20 cellular contexts compared by ENCODE assay signal in genomic region chr14:77105554-77105953, GRCh38. TPM values are rescaled to one million over a fixed set of nuclear protein-coding genes. Genes with fewer than 3 reads are reported as not detected.
DNase-seq lines count a peak whose midpoint lies in the region; ATAC-seq, FAIRE-seq and TF ChIP-seq lines count a peak whose summit lies in the region.
"Had no signal": no experiment of that assay in that cellular context is flagged by ENCODE, and none has a peak within 500 bp of the region (broad histone marks: within the 10 kb centered on the region; RNA-seq: fewer than 3 reads in every experiment).

No MANE protein-coding gene starts in this region.

- 46 to 49% methylated on average over 2 of the region's 2 CpGs for WGBS in heart right ventricle, 2 donors
- 52% methylated on average over 2 of the region's 2 CpGs for WGBS in esophagus muscularis mucosa

- H3K4me3 ChIP-seq in heart right ventricle = no peak overlapping the region
- no peak overlapping the region for H3K4me3 ChIP-seq in esophagus muscularis mucosa
- no peak overlapping the region for H3K4me3 ChIP-seq in parathyroid adenoma (ENCODE audit: low read depth, low read length)
- H3K4me3 ChIP-seq: lower lobe of right lung had no signal

- H3K27ac ChIP-seq in heart right ventricle (peak overlapping the region in 9 of 10 donors; percentile 4 to 99 (median 77)), esophagus muscularis mucosa (replicated peaks in 1 of 4) (peak overlapping the region; percentile 61 to 98 (median 97)), parathyroid adenoma (peak overlapping the region; percentile 78)
- H3K27ac ChIP-seq: lower lobe of right lung had no signal

- H3K36me3 Mint-ChIP-seq in type B pancreatic cell = peaks cover 18% of the 10 kb centered on the region
- H3K36me3 Mint-ChIP-seq: natural killer cell had no signal

- intact Hi-C loops in heart right ventricle (cut with DNase I) (loop anchor here in 1 of 10 donors (10.0 kb wide), 1 partner anchor 209 kb away; no protein-coding TSS in a partner anchor), cardiac septum (cut with DNase I) (no loop called here), esophagus muscularis mucosa (cut with DNase I) (no loop called here)

- FAIRE-seq in H54 (lab: Jason Lieb, UNC) = no peak

- H3K27me3 ChIP-seq in heart right ventricle (no peaks in the 10 kb centered on the region), esophagus muscularis mucosa (no peaks in the 10 kb centered on the region), parathyroid adenoma (ENCODE audit: control insufficient read depth, insufficient read depth, low read length) (no peaks in the 10 kb centered on the region)

- H3K4me3 Mint-ChIP-seq in type B pancreatic cell = no peak overlapping the region
- H3K4me3 Mint-ChIP-seq: activated B cell treated with CpG ODN at 0.5 μM for 24 hours; CD4-positive, alpha-beta T cell; natural killer cell had no signal

- DNase-seq in heart right ventricle (no peak), cardiac septum (ENCODE audit: low spot score) (no peak), esophagus muscularis mucosa (ENCODE audit: extremely low spot score) (no peak), type B pancreatic cell (ENCODE audit: extremely low spot score, unreplicated experiment) (no peak), H54 (ENCODE audit: insufficient read length, low spot score) (no peak)
- DNase-seq: activated B cell treated with CpG ODN at 0.5 μM for 24 hours; CD4-positive, alpha-beta T cell; dermis blood vessel endothelial cell; EL; lower lobe of right lung; natural killer cell; NCI-H1694; NCI-H524 treated with DMSO at 0.1 percent for 48 hours; stimulated activated CD8-positive, alpha-beta memory T cell treated with anti-CD3 and anti-CD28 coated beads, Interleukin-4, amount 100 ng/mL, for 48 hours; SW 1271 had no signal

- H3K4me2 ChIP-seq in parathyroid adenoma (ENCODE audit: low read length) = peak overlapping the region; percentile 15

- H3K4me1 ChIP-seq in heart right ventricle (peaks cover 5 to 96% (median 66%) of the 10 kb centered on the region in 9 donors), esophagus muscularis mucosa (peaks cover 70 to 98% (median 92%) of the 10 kb centered on the region in 4 donors), parathyroid adenoma (peaks cover 28% of the 10 kb centered on the region)

- H3K27ac Mint-ChIP-seq in type B pancreatic cell = peak overlapping the region; percentile 66
- H3K27ac Mint-ChIP-seq: activated B cell treated with CpG ODN at 0.5 μM for 24 hours; CD4-positive, alpha-beta T cell; natural killer cell had no signal

- H3K79me2 ChIP-seq in parathyroid adenoma = peaks cover 41% of the 10 kb centered on the region

- H3K36me3 ChIP-seq in heart right ventricle (peaks cover 0 to 53% (median 18%) of the 10 kb centered on the region in 9 donors), esophagus muscularis mucosa (peaks cover 5 to 52% (median 39%) of the 10 kb centered on the region in 4 donors), parathyroid adenoma (ENCODE audit: control insufficient read depth, insufficient read depth, low read length) (no peaks in the 10 kb centered on the region)

- no peaks in the 10 kb centered on the region for H3K9me3 ChIP-seq in heart right ventricle
- no peaks in the 10 kb centered on the region for H3K9me3 ChIP-seq in esophagus muscularis mucosa
- no peaks in the 10 kb centered on the region for H3K9me3 ChIP-seq in parathyroid adenoma (ENCODE audit: control insufficient read depth, low read length)
- H3K9me3 ChIP-seq: lower lobe of right lung had no signal

- H3K9ac ChIP-seq in parathyroid adenoma = no peak overlapping the region

- H3K27me3 Mint-ChIP-seq in type B pancreatic cell = no peaks in the 10 kb centered on the region
- H3K27me3 Mint-ChIP-seq: activated B cell treated with CpG ODN at 0.5 μM for 24 hours; CD4-positive, alpha-beta T cell had no signal

- H3K4me1 Mint-ChIP-seq in type B pancreatic cell (ENCODE audit: unreplicated experiment) = peaks cover 28% of the 10 kb centered on the region

- no peaks in the 10 kb centered on the region for H3K9me3 Mint-ChIP-seq in type B pancreatic cell
- H3K9me3 Mint-ChIP-seq: activated B cell treated with CpG ODN at 0.5 μM for 24 hours; CD4-positive, alpha-beta T cell; natural killer cell had no signal

- TF ChIP-seq POLR2A in esophagus muscularis mucosa (IDR thresholded peaks at IDR 0.05; ENCODE audit: low read depth) = no peak
- TF ChIP-seq POLR2A in H54 (IDR thresholded peaks at IDR 0.05; ENCODE audit: low read depth, low read length) = no peak

- H2AFZ ChIP-seq in parathyroid adenoma = no peak overlapping the region

- TF ChIP-seq EP300 in esophagus muscularis mucosa (IDR thresholded peaks at IDR 0.05) = no peak

- no peak for TF ChIP-seq CTCF in heart right ventricle (IDR thresholded peaks at IDR 0.05)
- TF ChIP-seq CTCF in esophagus muscularis mucosa (IDR thresholded peaks at IDR 0.05) = no peak
- no peak for TF ChIP-seq CTCF in parathyroid adenoma (IDR thresholded peaks at IDR 0.05)
- TF ChIP-seq CTCF in type B pancreatic cell (conservative IDR thresholded peaks at IDR 0.05) = no peak

- ATAC-seq in heart right ventricle (peak in 3 of 8 donors; percentile 9 to 33 (median 23)), HG03469 (IDR thresholded peaks at IDR 0.05; ENCODE audit: unreplicated experiment) (no peak), GM21576 (IDR thresholded peaks at IDR 0.05; ENCODE audit: unreplicated experiment) (no peak)
- ATAC-seq: lower lobe of right lung, natural killer cell, Panc1 had no signal

RNA-seq across cellular contexts. Expression of gene CIPC, which starts 7.5 kb away (rescaled TPM):
- total RNA-seq in heart right ventricle (10 to 100 TPM; 51.4 to 93.8 (median 64.2) TPM), cardiac septum (45.9 TPM), esophagus muscularis mucosa (10 to 100 TPM; 37.1 to 63.0 (median 46.5) TPM), type B pancreatic cell (ENCODE audit: low replicate concordance) (27.2 and 34.0 TPM in 2 replicates)
- polyA plus RNA-seq in heart right ventricle = 10 to 100 TPM in 1 of 2 donors, 1 to 10 TPM in 1; 9.4 to 11.6 TPM

RNA-seq across cellular contexts. Expression of gene ZDHHC22, which starts 36.0 kb away (rescaled TPM):
- total RNA-seq in heart right ventricle (under 1 TPM in 1 of 10 donors, not detected in 9; 0.09 TPM), cardiac septum (not detected), esophagus muscularis mucosa (under 1 TPM in 1 of 4 donors, not detected in 3; 0.13 TPM), type B pancreatic cell (ENCODE audit: low replicate concordance) (0.24 TPM in 1 of 2 replicates, not detected in the other)
- not detected for polyA plus RNA-seq in heart right ventricle
- total RNA-seq: activated B cell treated with CpG ODN at 0.5 μM for 24 hours; activated CD8-positive, alpha-beta memory T cell treated with anti-CD3 and anti-CD28 coated beads for 36 hours; CD4-positive, alpha-beta T cell; dermis blood vessel endothelial cell; lower lobe of right lung; natural killer cell had no signal
